ENCODE assay signal across 1 cellular context in genomic region chr1:112325504-112325903, GRCh38.
TF ChIP-seq lines count a peak whose summit lies in the region.

No MANE protein-coding gene starts in this region.

TF ChIP-seq in K562, 482 proteins besides CTCF, POLR2A, EP300 and RAD21 (continued from another document):
- TF ChIP-seq RBM34 (IDR thresholded peaks at IDR 0.05; ENCODE audit: borderline replicate concordance, insufficient read depth, low read length), result no peak
- no peak for TF ChIP-seq ZNF592 (IDR thresholded peaks at IDR 0.05)
- no peak for TF ChIP-seq KDM5B (IDR thresholded peaks at IDR 0.05; ENCODE audit: insufficient replicate concordance, low read depth, low read length)
- no peak for TF ChIP-seq E2F8 (IDR thresholded peaks at IDR 0.05; ENCODE audit: low read depth, partially characterized antibody)
- TF ChIP-seq MYC (IDR thresholded peaks at IDR 0.05; ENCODE audit: low read depth, low read length), result 0 out of 2 replicates have a peak, but pooled peaks have one; percentile 34
- TF ChIP-seq MYC (CRISPR knock-in tag; IDR thresholded peaks at IDR 0.05; ENCODE audit: borderline replicate concordance, low read depth), result no peak
- peak; percentile 84 for TF ChIP-seq L3MBTL2 (IDR thresholded peaks at IDR 0.05)
- peak; percentile 69 for TF ChIP-seq USF1 (CRISPR knock-in tag; IDR thresholded peaks at IDR 0.05)
- no peak for TF ChIP-seq WHSC1 (IDR thresholded peaks at IDR 0.05; ENCODE audit: low read length)
- peak; percentile 76 for TF ChIP-seq MGA (IDR thresholded peaks at IDR 0.05)
